In the genomic region with DNA sequence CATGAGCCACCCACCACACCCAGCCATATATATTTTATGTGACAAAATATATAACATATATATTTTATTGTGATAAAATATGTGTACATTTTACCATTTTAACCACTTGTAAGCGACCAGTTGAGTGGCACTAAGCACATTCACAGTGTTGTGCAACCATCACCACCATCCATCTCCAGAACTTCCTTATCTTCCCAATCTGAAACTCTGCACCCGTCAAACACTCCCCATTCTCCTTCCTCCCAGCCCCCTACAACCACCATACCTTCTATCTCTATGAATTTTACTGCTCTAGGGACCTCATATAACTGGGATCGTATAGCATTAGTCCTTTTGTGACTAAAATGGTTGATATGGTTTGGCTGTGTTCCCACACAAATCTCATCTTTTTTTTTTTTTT, we compare ENCODE assay signal across 28 cellular contexts.
"Had no signal": no experiment of that assay in that cellular context is flagged by ENCODE, and none has a peak within 500 bp of the region (broad histone marks: within the 10 kb centered on the region; RNA-seq: fewer than 3 reads in every experiment).

No MANE protein-coding gene starts in this region.

- H3K9me3 Mint-ChIP-seq: activated CD4-positive, alpha-beta memory T cell treated with anti-CD3 and anti-CD28 coated beads for 36 hours; activated CD4-positive, alpha-beta T cell treated with anti-CD3 and anti-CD28 coated beads, Interleukin-2, amount 10 ng/mL, durations not matched to agents 7 days and 5 days; activated naive CD4-positive, alpha-beta T cell treated with anti-CD3 and anti-CD28 coated beads for 36 hours; activated T-helper 17 cell treated with anti-CD3 and anti-CD28 coated beads, Interleukin-2, amount 50 U/mL, for 72 hours; central memory CD8-positive, alpha-beta T cell had no signal

- H3K27ac ChIP-seq: Peyer's patch, RWPE1, VCaP had no signal

- H3K36me3 Mint-ChIP-seq: activated CD4-positive, alpha-beta memory T cell treated with anti-CD3 and anti-CD28 coated beads for 36 hours; activated naive CD8-positive, alpha-beta T cell; brain had no signal

- H3K4me1 ChIP-seq: Peyer's patch had no signal

- ATAC-seq: activated T-helper 17 cell treated with anti-CD3 and anti-CD28 coated beads, Interleukin-2, amount 50 U/mL, for 72 hours had no signal

- H3K4me1 Mint-ChIP-seq: activated CD4-positive, alpha-beta T cell treated with anti-CD3 and anti-CD28 coated beads, Interleukin-2, amount 10 ng/mL, durations not matched to agents 7 days and 5 days; activated T-helper 17 cell treated with anti-CD3 and anti-CD28 coated beads, Interleukin-2, amount 50 U/mL, for 72 hours; central memory CD8-positive, alpha-beta T cell had no signal

- DNase-seq: activated CD4-positive, alpha-beta memory T cell treated with anti-CD3 and anti-CD28 coated beads for 36 hours; activated CD4-positive, alpha-beta T cell treated with anti-CD3 and anti-CD28 coated beads, Interleukin-2, amount 10 ng/mL, durations not matched to agents 7 days and 5 days; activated CD4-positive, CD25-positive, alpha-beta regulatory T cell; activated CD8-positive, alpha-beta memory T cell treated with anti-CD3 and anti-CD28 coated beads for 24 hours; activated gamma-delta T cell; activated T-cell treated with anti-CD3 and anti-CD28 coated beads for 4 hours; activated T-cell treated with anti-CD3 and anti-CD28 coated beads, Interleukin-2, amount 50 U/mL, for 48 hours; amygdala; MG63; NCI-H1092 treated with DMSO at 0.1 percent for 48 hours; NCI-H1417 treated with DMSO at 0.1 percent for 48 hours; NCI-H1694; NCI-H2029; NCI-H2107; NCI-H2171 treated with DMSO at 0.1 percent for 48 hours; NCI-H226; NCI-H526 treated with DMSO at 0.1 percent for 48 hours; NCI-H82; Peyer's patch; T-helper 2 cell; T1000 had no signal

- H3K9me3 ChIP-seq: MG63, Peyer's patch had no signal

- H3K27me3 ChIP-seq: MG63, Peyer's patch had no signal

- H3K4me3 Mint-ChIP-seq: activated CD4-positive, alpha-beta memory T cell treated with anti-CD3 and anti-CD28 coated beads for 36 hours; activated CD4-positive, alpha-beta T cell treated with anti-CD3 and anti-CD28 coated beads, Interleukin-2, amount 10 ng/mL, durations not matched to agents 7 days and 5 days; activated naive CD4-positive, alpha-beta T cell treated with anti-CD3 and anti-CD28 coated beads for 36 hours; activated naive CD8-positive, alpha-beta T cell; activated T-helper 17 cell treated with anti-CD3 and anti-CD28 coated beads, Interleukin-2, amount 50 U/mL, for 72 hours; brain; central memory CD8-positive, alpha-beta T cell had no signal

- H3K36me3 ChIP-seq: MG63, Peyer's patch had no signal

- H3K27ac Mint-ChIP-seq: activated CD4-positive, alpha-beta memory T cell treated with anti-CD3 and anti-CD28 coated beads for 36 hours; activated CD4-positive, alpha-beta T cell treated with anti-CD3 and anti-CD28 coated beads, Interleukin-2, amount 10 ng/mL, durations not matched to agents 7 days and 5 days; activated naive CD4-positive, alpha-beta T cell treated with anti-CD3 and anti-CD28 coated beads for 36 hours; activated naive CD8-positive, alpha-beta T cell; activated T-helper 17 cell treated with anti-CD3 and anti-CD28 coated beads, Interleukin-2, amount 50 U/mL, for 72 hours; brain had no signal

- H3K27me3 Mint-ChIP-seq: activated CD4-positive, alpha-beta T cell treated with anti-CD3 and anti-CD28 coated beads, Interleukin-2, amount 10 ng/mL, durations not matched to agents 7 days and 5 days; activated T-helper 17 cell treated with anti-CD3 and anti-CD28 coated beads, Interleukin-2, amount 50 U/mL, for 72 hours; central memory CD8-positive, alpha-beta T cell had no signal

- H3K4me3 ChIP-seq: MG63, Peyer's patch had no signal
